In genomic region chr9:94287877-94288513, GRCh38 we compare ENCODE assay signal across 17 cellular contexts. TPM values are rescaled to one million over a fixed set of nuclear protein-coding genes. Genes with fewer than 3 reads are reported as not detected.
"Had no signal": no experiment of that assay in that cellular context is flagged by ENCODE, and none has a peak within 500 bp of the region (broad histone marks: within the 10 kb centered on the region; RNA-seq: fewer than 3 reads in every experiment).

No MANE protein-coding gene starts in this region.

- ATAC-seq: activated CD4-positive, CD25-positive, alpha-beta regulatory T cell treated with anti-CD3 and anti-CD28 coated beads, Interleukin-2, amount 50 U/mL, for 24 hours; T-cell had no signal

- H3K4me1 ChIP-seq: suprapubic skin had no signal

- H3K27ac ChIP-seq: suprapubic skin had no signal

- H3K27me3 ChIP-seq: suprapubic skin had no signal

- H3K9me3 ChIP-seq: SK-N-SH, suprapubic skin had no signal

- DNase-seq: activated CD4-positive, alpha-beta T cell treated with anti-CD3 and anti-CD28 coated beads, Interleukin-2, amount 50 U/mL, for 48 hours; activated naive CD4-positive, alpha-beta T cell treated with anti-CD3 and anti-CD28 coated beads, Interleukin-2, amount 10 ng/mL, durations not matched to agents 7 days and 5 days; glutamatergic neuron; midbrain; naive B cell; SK-N-SH; T-cell; T-helper 9 cell had no signal

- H3K4me1 Mint-ChIP-seq: activated naive CD4-positive, alpha-beta T cell treated with anti-CD3 and anti-CD28 coated beads, Interleukin-2, amount 10 ng/mL, durations not matched to agents 7 days and 5 days had no signal

- H3K4me3 ChIP-seq: suprapubic skin had no signal

- H3K4me3 Mint-ChIP-seq: activated naive CD4-positive, alpha-beta T cell treated with anti-CD3 and anti-CD28 coated beads, Interleukin-2, amount 10 ng/mL, durations not matched to agents 7 days and 5 days; naive B cell; stimulated activated naive CD8-positive, alpha-beta T cell treated with anti-CD3 and anti-CD28 coated beads, Interleukin-15, Interleukin-2, amounts not matched to agents 100 ng/mL and 50 ng/mL, for 24 hours; T-cell had no signal

- H3K9me3 Mint-ChIP-seq: T-cell had no signal

- H3K27ac Mint-ChIP-seq: activated naive CD4-positive, alpha-beta T cell treated with anti-CD3 and anti-CD28 coated beads, Interleukin-2, amount 10 ng/mL, durations not matched to agents 7 days and 5 days; activated T-helper 2 cell treated with anti-CD3 and anti-CD28 coated beads, Interferon-gamma antibody, Interleukin-2, Interleukin-4, amounts not matched to agents 10 μg/mL and 5 μg/mL and 100 μg/mL, durations not matched to agents 14 hours and 24 hours and 36 hours; stimulated activated naive CD8-positive, alpha-beta T cell treated with anti-CD3 and anti-CD28 coated beads, Interleukin-15, Interleukin-2, amounts not matched to agents 100 ng/mL and 50 ng/mL, for 24 hours; T-cell had no signal

- H3K27me3 Mint-ChIP-seq: activated naive CD4-positive, alpha-beta T cell treated with anti-CD3 and anti-CD28 coated beads, Interleukin-2, amount 10 ng/mL, durations not matched to agents 7 days and 5 days; naive B cell; stimulated activated naive CD8-positive, alpha-beta T cell treated with anti-CD3 and anti-CD28 coated beads, Interleukin-15, Interleukin-2, amounts not matched to agents 100 ng/mL and 50 ng/mL, for 24 hours; T-cell had no signal

RNA-seq across cellular contexts. Expression of gene NUTM2F, which starts 40.4 kb away (rescaled TPM):
- total RNA-seq: activated T-helper 2 cell treated with anti-CD3 and anti-CD28 coated beads, Interferon-gamma antibody, Interleukin-2, Interleukin-4, amounts not matched to agents 10 μg/mL and 5 μg/mL and 100 μg/mL, durations not matched to agents 14 hours and 24 hours and 36 hours; fibroblast of villous mesenchyme; lung microvascular endothelial cell; T-cell; ureter had no signal
- polyA plus RNA-seq: adipose tissue, esophagus, SK-N-SH had no signal
